1 cellular context compared by ENCODE assay signal in the genomic region with DNA sequence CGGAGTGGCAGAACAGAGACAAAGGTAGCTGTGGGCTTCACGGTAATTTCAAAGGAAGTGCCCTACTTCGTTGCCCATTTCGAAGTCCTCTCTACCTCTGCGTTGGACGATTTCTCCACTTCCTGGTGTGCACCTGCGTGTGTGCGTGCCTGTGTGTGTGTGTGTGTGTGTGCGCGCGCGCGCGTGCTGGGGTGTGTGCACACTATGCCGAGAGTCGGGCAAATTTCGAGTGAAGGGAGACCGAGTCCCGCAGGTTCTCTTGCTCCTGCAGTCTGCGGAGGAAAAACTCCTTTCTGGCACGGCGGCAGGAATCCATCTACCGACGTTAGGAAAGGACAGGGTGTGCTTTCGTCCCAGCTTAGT. TPM values are rescaled to one million over a fixed set of nuclear protein-coding genes. Genes with fewer than 3 reads are reported as not detected.
"Had no signal": no experiment of that assay in that cellular context is flagged by ENCODE, and none has a peak within 500 bp of the region (broad histone marks: within the 10 kb centered on the region; RNA-seq: fewer than 3 reads in every experiment).

No MANE protein-coding gene starts in this region.

RNA-seq across cellular contexts. Expression of a gene that starts 32.6 kb away (rescaled TPM):
- total RNA-seq: NCI-H460 had no signal
